Comparison of ENCODE assay signal across 14 cellular contexts in the genomic region with DNA sequence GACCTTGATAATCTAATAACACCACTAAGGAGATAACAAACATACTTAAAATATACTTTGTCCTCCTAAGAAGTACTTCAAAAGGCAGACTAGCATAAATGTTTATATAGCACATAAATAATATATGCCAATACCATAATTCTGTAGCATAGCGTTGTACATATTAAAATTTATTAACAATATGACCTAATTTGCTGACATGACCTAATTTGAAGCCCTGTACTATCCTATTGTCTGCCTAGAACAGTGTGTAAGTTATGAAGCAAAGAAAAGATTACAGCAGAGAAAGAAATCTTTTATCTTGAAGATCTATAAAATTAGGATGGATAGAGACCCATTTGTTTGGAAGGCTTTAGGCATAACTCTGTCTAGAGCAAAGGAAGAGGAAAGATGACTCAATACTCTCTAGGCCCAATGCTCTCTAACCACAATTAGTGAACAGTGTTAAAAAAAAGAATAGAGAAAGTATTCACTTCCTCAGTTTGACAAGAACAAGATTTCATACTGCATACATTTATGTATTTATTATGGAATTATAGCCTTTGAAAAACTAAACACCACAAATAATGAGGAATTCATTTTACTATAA.
A peak's percentile ranks its signal among the peaks of the same experiment; 100 is the strongest.
DNase-seq lines count a peak whose midpoint lies in the region; ATAC-seq, FAIRE-seq and TF ChIP-seq lines count a peak whose summit lies in the region.
"Had no signal": no experiment of that assay in that cellular context is flagged by ENCODE, and none has a peak within 500 bp of the region (broad histone marks: within the 10 kb centered on the region; RNA-seq: fewer than 3 reads in every experiment).

No MANE protein-coding gene starts in this region.

- no peak overlapping the region for H3K4me3 ChIP-seq in endothelial cell of umbilical vein (replicated peaks in 1 of 3; ENCODE audit: insufficient read depth in 1 of 3, low read depth in 1 of 3, low read length in 3 of 3)
- H3K4me3 ChIP-seq: gastrocnemius medialis, vagina had no signal

- H3K79me2 ChIP-seq in endothelial cell of umbilical vein (ENCODE audit: control insufficient read depth, insufficient read depth, low read length): no peaks in the 10 kb centered on the region

- intact Hi-C loops in endothelial cell of umbilical vein (cut with micrococcal nuclease): loop anchor here (10.0 kb wide), 1 partner anchor 55 kb away; no protein-coding TSS in a partner anchor

- H3K4me1 ChIP-seq in endothelial cell of umbilical vein (ENCODE audit: control insufficient read depth, extremely low read depth, insufficient read depth, low read length): peaks cover 16% of the 10 kb centered on the region
- H3K4me1 ChIP-seq: gastrocnemius medialis, vagina had no signal

- FAIRE-seq in endothelial cell of umbilical vein (lab: Jason Lieb, UNC): peak; percentile 42
- FAIRE-seq: HTR-8/SVneo had no signal

- no peaks in the 10 kb centered on the region for H3K9me3 ChIP-seq in endothelial cell of umbilical vein (replicated peaks; ENCODE audit: control insufficient read depth, insufficient read depth, low read length)
- H3K9me3 ChIP-seq: gastrocnemius medialis, vagina had no signal

- no peak overlapping the region for H3K27ac ChIP-seq in endothelial cell of umbilical vein (ENCODE audit: insufficient read depth, low read depth, low read length)
- H3K27ac ChIP-seq: gastrocnemius medialis, vagina had no signal

- H3K9ac ChIP-seq in endothelial cell of umbilical vein (replicated peaks; ENCODE audit: extremely low read depth, insufficient read depth, low read length): no peak overlapping the region

- no peak overlapping the region for H2AFZ ChIP-seq in endothelial cell of umbilical vein (ENCODE audit: low read depth, low read length)

- no peaks in the 10 kb centered on the region for H4K20me1 ChIP-seq in endothelial cell of umbilical vein (replicated peaks; ENCODE audit: control insufficient read depth, extremely low read depth, insufficient read depth, low read length)

- TF ChIP-seq POLR2A in endothelial cell of umbilical vein (IDR thresholded peaks at IDR 0.05; ENCODE audit: low read depth, low read length): no peak

- peak overlapping the region; percentile 16 for H3K4me2 ChIP-seq in endothelial cell of umbilical vein (ENCODE audit: insufficient read depth, low read length)

- H3K36me3 ChIP-seq in endothelial cell of umbilical vein (ENCODE audit: control insufficient read depth in 2 of 2, extremely low read depth in 1 of 2, insufficient read depth in 2 of 2, low read length in 2 of 2): no peaks in the 10 kb centered on the region
- H3K36me3 ChIP-seq: vagina had no signal

- POLR2A ChIA-PET in endothelial cell of umbilical vein (lab: Charles Lee): no interaction called here

- CTCF ChIA-PET in endothelial cell of umbilical vein (lab: Charles Lee): no interaction called here

- no peak for TF ChIP-seq CTCF in endothelial cell of umbilical vein (IDR thresholded peaks at IDR 0.05; ENCODE audit: extremely low read depth in 1 of 2, insufficient read depth in 1 of 2, low read depth in 1 of 2, low read length in 2 of 2)

- DNase-seq in EH (ENCODE audit: low read depth): peak; percentile 56
- peak; percentile 60 for DNase-seq in M059J (ENCODE audit: low read depth)
- DNase-seq in endothelial cell of umbilical vein (ENCODE audit: low read depth, low spot score): peak; percentile 70
- no peak for DNase-seq in germinal center (ENCODE audit: low spot score)
- no peak for DNase-seq in SW 1271 (lab: John Stamatoyannopoulos, UW)
- DNase-seq: activated naive CD8-positive, alpha-beta T cell treated with anti-CD3 and anti-CD28 coated beads for 36 hours; CD8-positive, alpha-beta memory T cell; gastrocnemius medialis; NCI-H524 had no signal

- dilution Hi-C loops in endothelial cell of umbilical vein (cut with MboI; ENCODE audit: extremely low pct_ligation_motif_present, low sequenced_read_pairs): no loop called here

- no TSS peak for BruUV-seq in endothelial cell of umbilical vein (replicated peaks; lab: Mats Ljungman, UMichigan)

- no peaks in the 10 kb centered on the region for H3K27me3 ChIP-seq in endothelial cell of umbilical vein (ENCODE audit: control insufficient read depth in 2 of 2, insufficient read depth in 2 of 2, low read length in 2 of 2)
- H3K27me3 ChIP-seq: gastrocnemius medialis, vagina had no signal

- H3K9me1 ChIP-seq in endothelial cell of umbilical vein (replicated peaks; ENCODE audit: control insufficient read depth, extremely low read depth, insufficient read depth, low read length): no peaks in the 10 kb centered on the region

- ATAC-seq in GM21576 (IDR thresholded peaks at IDR 0.05; ENCODE audit: unreplicated experiment) (peak; percentile 89), GM19455 (IDR thresholded peaks at IDR 0.05; ENCODE audit: unreplicated experiment) (no peak), GM21786 (IDR thresholded peaks at IDR 0.05; ENCODE audit: unreplicated experiment) (no peak)
- ATAC-seq: gastrocnemius medialis had no signal

TF ChIP-seq in endothelial cell of umbilical vein, 7 proteins besides CTCF, POLR2A, EP300 and RAD21:
- TF ChIP-seq FOS (IDR thresholded peaks at IDR 0.05; ENCODE audit: borderline replicate concordance, insufficient read depth, low read length): peak; percentile 84
- TF ChIP-seq EZH2 (IDR thresholded peaks at IDR 0.05; ENCODE audit: borderline replicate concordance, low read depth, low read length, severe bottlenecking): no peak
- TF ChIP-seq MYC (IDR thresholded peaks at IDR 0.05; ENCODE audit: low read depth, low read length): no peak
- TF ChIP-seq, protein P1, sequence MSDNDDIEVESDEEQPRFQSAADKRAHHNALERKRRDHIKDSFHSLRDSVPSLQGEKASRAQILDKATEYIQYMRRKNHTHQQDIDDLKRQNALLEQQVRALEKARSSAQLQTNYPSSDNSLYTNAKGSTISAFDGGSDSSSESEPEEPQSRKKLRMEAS (IDR thresholded peaks at IDR 0.05; ENCODE audit: insufficient read depth, insufficient read length): no peak
- peak; percentile 15 for TF ChIP-seq JUN (IDR thresholded peaks at IDR 0.05; ENCODE audit: borderline replicate concordance, insufficient read depth, insufficient read length, low read depth)
- peak; percentile 83 for TF ChIP-seq GATA2 (IDR thresholded peaks at IDR 0.05; ENCODE audit: insufficient read depth, insufficient read length, low read depth, low read length)
- TF ChIP-seq POLR2AphosphoS5 (IDR thresholded peaks at IDR 0.05; ENCODE audit: insufficient read depth, low read depth, low read length): no peak

Comparison
In these comparisons a context has a peak if more than half of its experiments do, and no peak if none do; other contexts are left out.
1. DNase-seq: peak in EH (single experiment), M059J (single experiment) and endothelial cell of umbilical vein (single experiment); none in germinal center (single experiment) and SW 1271 (0 of 2).